21 cellular contexts compared by ENCODE assay signal in genomic region chr20:50099121-50099520, GRCh38. TPM values are rescaled to one million over a fixed set of nuclear protein-coding genes. Genes with fewer than 3 reads are reported as not detected.
A peak's percentile ranks its signal among the peaks of the same experiment; 100 is the strongest.
DNase-seq lines count a peak whose midpoint lies in the region; ATAC-seq, FAIRE-seq and TF ChIP-seq lines count a peak whose summit lies in the region.
"Had no signal": no experiment of that assay in that cellular context is flagged by ENCODE, and none has a peak within 500 bp of the region (broad histone marks: within the 10 kb centered on the region; RNA-seq: fewer than 3 reads in every experiment).

No MANE protein-coding gene starts in this region.

- H3K4me1 ChIP-seq in left lung (peaks cover 16 to 50% of the 10 kb centered on the region in 2 donors), smooth muscle cell (ENCODE audit: low read depth) (no peaks in the 10 kb centered on the region), kidney (ENCODE audit: control insufficient read depth in 1 of 2, insufficient read depth in 1 of 2, low read depth in 1 of 2, low read length in 2 of 2) (peaks cover 7 to 9% of the 10 kb centered on the region in 2 donors)

- H3K4me2 ChIP-seq in smooth muscle cell: peak overlapping the region; percentile 50
- H3K4me2 ChIP-seq: BLaER1 had no signal

- TF ChIP-seq CTCF in activated B cell treated with CpG ODN at 0.5 μM for 24 hours (IDR thresholded peaks at IDR 0.05) (no peak), left lung (IDR thresholded peaks at IDR 0.05) (no peak), smooth muscle cell (IDR thresholded peaks at IDR 0.05; ENCODE audit: borderline replicate concordance, insufficient read depth, poor library complexity, severe bottlenecking) (no peak), kidney (IDR thresholded peaks at IDR 0.05; ENCODE audit: borderline replicate concordance, extremely low read depth, insufficient read depth) (no peak)

- H3K79me2 ChIP-seq in smooth muscle cell (ENCODE audit: low read depth): peaks cover 100% of the 10 kb centered on the region

- ATAC-seq in activated B cell treated with CpG ODN at 0.5 μM for 24 hours (ENCODE audit: low read depth) (no peak), left lung (peak; percentile 41), GM21786 (IDR thresholded peaks at IDR 0.05; ENCODE audit: unreplicated experiment) (no peak)
- ATAC-seq: activated T-cell treated with anti-CD3 and anti-CD28 coated beads, Interleukin-2, amount 50 U/mL, for 4 hours had no signal

- H2AFZ ChIP-seq in smooth muscle cell (ENCODE audit: low read depth): no peak overlapping the region

- 39% methylated on average over 1 of the region's 1 CpG for WGBS in smooth muscle cell (ENCODE audit: low lambda C conversion rate)

- H3K27ac ChIP-seq in left lung (no peak overlapping the region), smooth muscle cell (ENCODE audit: low read depth) (peak overlapping the region; percentile 48), kidney (ENCODE audit: low read depth in 2 of 2, low read length in 2 of 2) (no peak overlapping the region)
- H3K27ac ChIP-seq: ascending aorta, BLaER1 had no signal

- CTCF ChIA-PET in activated B cell treated with CpG ODN at 0.5 μM for 24 hours (lab: Charles Lee): interaction anchor here (1.3 to 1.5 kb wide), 2 partner anchors 21 to 28 kb away, joined by 3 to 5 read pairs; no protein-coding TSS in a partner anchor

- H3K27me3 Mint-ChIP-seq in activated naive CD8-positive, alpha-beta T cell: no peaks in the 10 kb centered on the region
- H3K27me3 Mint-ChIP-seq in activated naive CD8-positive, alpha-beta T cell treated with anti-CD3 and anti-CD28 coated beads for 36 hours: no peaks in the 10 kb centered on the region
- H3K27me3 Mint-ChIP-seq in activated B cell treated with CpG ODN at 0.5 μM for 24 hours: no peaks in the 10 kb centered on the region
- H3K27me3 Mint-ChIP-seq: activated naive CD4-positive, alpha-beta T cell treated with anti-CD3 and anti-CD28 coated beads, Interleukin-2, amount 10 ng/mL, durations not matched to agents 7 days and 5 days had no signal

- no peak for FAIRE-seq in kidney (lab: Jason Lieb, UNC)

- peaks cover 5% of the 10 kb centered on the region for H3K36me3 Mint-ChIP-seq in activated naive CD8-positive, alpha-beta T cell
- peaks cover 27% of the 10 kb centered on the region for H3K36me3 Mint-ChIP-seq in activated naive CD8-positive, alpha-beta T cell treated with anti-CD3 and anti-CD28 coated beads for 36 hours
- peaks cover 64% of the 10 kb centered on the region for H3K36me3 Mint-ChIP-seq in activated B cell treated with CpG ODN at 0.5 μM for 24 hours (ENCODE audit: low read depth)

- no peaks in the 10 kb centered on the region for H3K27me3 ChIP-seq in left lung
- H3K27me3 ChIP-seq in smooth muscle cell (ENCODE audit: low read depth): no peaks in the 10 kb centered on the region
- H3K27me3 ChIP-seq: ascending aorta, BLaER1 had no signal

- H3K27ac Mint-ChIP-seq in activated naive CD8-positive, alpha-beta T cell: peak overlapping the region; percentile 70
- no peak overlapping the region for H3K27ac Mint-ChIP-seq in activated naive CD8-positive, alpha-beta T cell treated with anti-CD3 and anti-CD28 coated beads for 36 hours
- H3K27ac Mint-ChIP-seq in activated B cell treated with CpG ODN at 0.5 μM for 24 hours: peak overlapping the region; percentile 30
- H3K27ac Mint-ChIP-seq: activated naive CD4-positive, alpha-beta T cell treated with anti-CD3 and anti-CD28 coated beads, Interleukin-2, amount 10 ng/mL, durations not matched to agents 7 days and 5 days had no signal

- H3K9ac ChIP-seq in smooth muscle cell (ENCODE audit: low read depth): peak overlapping the region; percentile 15
- H3K9ac ChIP-seq in kidney (ENCODE audit: low read length in 2 of 2): no peak overlapping the region
- H3K9ac ChIP-seq: BLaER1 had no signal

- no peak overlapping the region for H3K4me3 Mint-ChIP-seq in activated naive CD8-positive, alpha-beta T cell
- H3K4me3 Mint-ChIP-seq in activated naive CD8-positive, alpha-beta T cell treated with anti-CD3 and anti-CD28 coated beads for 36 hours: no peak overlapping the region
- H3K4me3 Mint-ChIP-seq in activated B cell treated with CpG ODN at 0.5 μM for 24 hours: no peak overlapping the region
- H3K4me3 Mint-ChIP-seq: activated naive CD4-positive, alpha-beta T cell treated with anti-CD3 and anti-CD28 coated beads, Interleukin-2, amount 10 ng/mL, durations not matched to agents 7 days and 5 days; activated T-cell treated with anti-CD3 and anti-CD28 coated beads, Interleukin-2, amount 50 U/mL, for 4 hours had no signal

- intact Hi-C loops in activated B cell treated with CpG ODN at 0.5 μM for 24 hours (cut with micrococcal nuclease): no loop called here
- intact Hi-C loops in left lung (cut with DNase I): no loop called here
- intact Hi-C loops in kidney (cut with DNase I): no loop called here

- H3F3A ChIP-seq in smooth muscle cell (ENCODE audit: low read depth): peaks cover 7% of the 10 kb centered on the region

- H3K36me3 ChIP-seq in left lung: peaks cover 0 to 25% of the 10 kb centered on the region in 2 donors
- peaks cover 4% of the 10 kb centered on the region for H3K36me3 ChIP-seq in smooth muscle cell (ENCODE audit: low read depth)
- peaks cover 9 to 26% of the 10 kb centered on the region in 2 donors for H3K36me3 ChIP-seq in kidney (ENCODE audit: control insufficient read depth in 1 of 2, insufficient read depth in 2 of 2, low read length in 2 of 2)

- POLR2A ChIA-PET in activated B cell treated with CpG ODN at 0.5 μM for 24 hours (lab: Charles Lee): interaction anchor here (0.6 kb wide), 1 partner anchor 15 kb away, joined by 4 read pairs; no protein-coding TSS in a partner anchor

- H3K4me3 ChIP-seq in left lung: no peak overlapping the region
- no peak overlapping the region for H3K4me3 ChIP-seq in smooth muscle cell
- no peak overlapping the region for H3K4me3 ChIP-seq in kidney (ENCODE audit: low read length in 2 of 2)
- H3K4me3 ChIP-seq: ascending aorta, BLaER1 had no signal

- peaks cover 100% of the 10 kb centered on the region for H4K20me1 ChIP-seq in smooth muscle cell (ENCODE audit: low read depth)

- DNase-seq in activated naive CD8-positive, alpha-beta T cell treated with anti-CD3 and anti-CD28 coated beads for 36 hours: no peak
- DNase-seq in activated B cell treated with CpG ODN at 0.5 μM for 24 hours (no peak), left lung (no peak), smooth muscle cell (lab: John Stamatoyannopoulos, UW; ENCODE audit: unreplicated experiment) (no peak), kidney (no peak), hippocampal formation (lab: John Stamatoyannopoulos, UW) (no peak)
- DNase-seq: activated CD4-positive, alpha-beta T cell treated with anti-CD3 and anti-CD28 coated beads, Interleukin-2, amount 50 U/mL, for 1 hour; activated naive CD4-positive, alpha-beta T cell treated with anti-CD3 and anti-CD28 coated beads, Interleukin-2, amount 10 ng/mL, durations not matched to agents 7 days and 5 days; activated T-cell treated with anti-CD3 and anti-CD28 coated beads, Interleukin-2, amount 50 U/mL, for 4 hours; DMS 273 treated with DMSO at 0.1 percent for 48 hours; effector memory CD4-positive, alpha-beta T cell; GDM1; Karpas-422; NCI-H1105; NCI-H526; stimulated activated CD4-positive, alpha-beta T cell treated with anti-CD3 and anti-CD28 coated beads, Interleukin-4, amount 100 ng/mL, for 24 hours; substantia nigra had no signal

- no peaks in the 10 kb centered on the region for H3K9me3 Mint-ChIP-seq in activated naive CD8-positive, alpha-beta T cell (ENCODE audit: low read depth)
- no peaks in the 10 kb centered on the region for H3K9me3 Mint-ChIP-seq in activated naive CD8-positive, alpha-beta T cell treated with anti-CD3 and anti-CD28 coated beads for 36 hours
- no peaks in the 10 kb centered on the region for H3K9me3 Mint-ChIP-seq in activated B cell treated with CpG ODN at 0.5 μM for 24 hours
- H3K9me3 Mint-ChIP-seq: activated naive CD4-positive, alpha-beta T cell treated with anti-CD3 and anti-CD28 coated beads, Interleukin-2, amount 10 ng/mL, durations not matched to agents 7 days and 5 days; activated T-cell treated with anti-CD3 and anti-CD28 coated beads, Interleukin-2, amount 50 U/mL, for 4 hours had no signal

- no peaks in the 10 kb centered on the region for H3K9me3 ChIP-seq in left lung
- H3K9me3 ChIP-seq in smooth muscle cell (replicated peaks; ENCODE audit: low read depth): no peaks in the 10 kb centered on the region
- H3K9me3 ChIP-seq in kidney (ENCODE audit: control insufficient read depth in 1 of 2, low read length in 2 of 2): no peaks in the 10 kb centered on the region
- H3K9me3 ChIP-seq: ascending aorta, BLaER1 had no signal

- peaks cover 59% of the 10 kb centered on the region for H3K4me1 Mint-ChIP-seq in activated naive CD8-positive, alpha-beta T cell (ENCODE audit: low read depth)
- peaks cover 44% of the 10 kb centered on the region for H3K4me1 Mint-ChIP-seq in activated naive CD8-positive, alpha-beta T cell treated with anti-CD3 and anti-CD28 coated beads for 36 hours
- peaks cover 47% of the 10 kb centered on the region for H3K4me1 Mint-ChIP-seq in activated B cell treated with CpG ODN at 0.5 μM for 24 hours

RNA-seq across cellular contexts. Expression of gene UBE2V1, which starts 13.8 kb away (rescaled TPM):
- 100 to 1,000 TPM; 150 to 156 TPM for total RNA-seq in activated naive CD8-positive, alpha-beta T cell treated with anti-CD3 and anti-CD28 coated beads for 36 hours
- total RNA-seq in activated B cell treated with CpG ODN at 0.5 μM for 24 hours (147 and 166 TPM in 2 replicates), left lung (10 to 100 TPM; 72.6 to 74.6 TPM), smooth muscle cell (94.1 and 94.8 TPM in 2 replicates), kidney (99.1 TPM)
- polyA plus RNA-seq in smooth muscle cell (128 and 141 TPM in 2 replicates), kidney (ENCODE audit: insufficient read depth, low read depth, low replicate concordance) (105 TPM)

RNA-seq across cellular contexts. Expression of gene PEDS1, which starts 54.4 kb away (rescaled TPM):
- 10 to 100 TPM; 17.4 to 19.3 TPM for total RNA-seq in activated naive CD8-positive, alpha-beta T cell treated with anti-CD3 and anti-CD28 coated beads for 36 hours
- total RNA-seq in activated B cell treated with CpG ODN at 0.5 μM for 24 hours (9.8 and 9.9 TPM in 2 replicates), left lung (10 to 100 TPM; 37.9 to 39.9 TPM), smooth muscle cell (36.6 and 45.8 TPM in 2 replicates), kidney (16.3 TPM)
- polyA plus RNA-seq in smooth muscle cell (47.4 and 64.3 TPM in 2 replicates), kidney (ENCODE audit: insufficient read depth, low read depth, low replicate concordance) (18.3 TPM)
